8 cellular contexts compared by ENCODE assay signal in genomic region chr6:7201732-7202541, GRCh38.
DNase-seq lines count a peak whose midpoint lies in the region; ATAC-seq and TF ChIP-seq lines count a peak whose summit lies in the region.

No MANE protein-coding gene starts in this region.

- H3K9me3 ChIP-seq in prostate gland (no peaks in the 10 kb centered on the region), WERI-Rb-1 (ENCODE audit: severe bottlenecking) (no peaks in the 10 kb centered on the region)

- H3K4me1 ChIP-seq in prostate gland (replicated peaks) = peaks cover 5% of the 10 kb centered on the region

- H3K4me3 Mint-ChIP-seq in effector memory CD8-positive, alpha-beta T cell = no peak overlapping the region

- H3K27me3 ChIP-seq in prostate gland (replicated peaks; ENCODE audit: insufficient read depth) (no peaks in the 10 kb centered on the region), WERI-Rb-1 (ENCODE audit: insufficient read depth, low read depth, severe bottlenecking) (no peaks in the 10 kb centered on the region)

- ATAC-seq in GM18498 (IDR thresholded peaks at IDR 0.05; ENCODE audit: unreplicated experiment) (peak; percentile 90), GM21515 (IDR thresholded peaks at IDR 0.05; ENCODE audit: unreplicated experiment) (peak; percentile 93)
- peak; percentile 54 for ATAC-seq in effector memory CD8-positive, alpha-beta T cell (replicated peaks)

- H3K36me3 ChIP-seq in prostate gland = no peaks in the 10 kb centered on the region
- peaks cover 72% of the 10 kb centered on the region for H3K36me3 ChIP-seq in WERI-Rb-1

- in situ Hi-C loops in KBM-7 (cut with MboI; ENCODE audit: low pct_unique_long_range_greater_than_20kb, low sequenced_read_pairs) = no loop called here

- intact Hi-C loops in prostate gland (cut with DNase I) = no loop called here

- H3K27me3 Mint-ChIP-seq in effector memory CD8-positive, alpha-beta T cell = no peaks in the 10 kb centered on the region

- DNase-seq in KBM-7 (peak; percentile 98), prostate gland (ENCODE audit: low spot score) (no peak), WERI-Rb-1 (no peak)
- DNase-seq in effector memory CD8-positive, alpha-beta T cell = no peak
- DNase-seq in effector CD4-positive, alpha-beta T cell = no peak
- DNase-seq in stimulated activated CD4-positive, alpha-beta T cell treated with anti-CD3 and anti-CD28 coated beads, Interleukin-2, amount 100 ng/mL, for 48 hours = no peak

- no peak for TF ChIP-seq POLR2A in prostate gland (IDR thresholded peaks at IDR 0.05)

- H3K4me3 ChIP-seq in prostate gland (no peak overlapping the region), WERI-Rb-1 (ENCODE audit: low read depth, low read length) (no peak overlapping the region)

- peaks cover 13% of the 10 kb centered on the region for H3K36me3 Mint-ChIP-seq in effector memory CD8-positive, alpha-beta T cell (ENCODE audit: insufficient read depth)

- peak overlapping the region; percentile 32 to 51 for H3K27ac Mint-ChIP-seq in effector memory CD8-positive, alpha-beta T cell

- TF ChIP-seq CTCF in prostate gland (IDR thresholded peaks at IDR 0.05) (no peak), WERI-Rb-1 (IDR thresholded peaks at IDR 0.05; ENCODE audit: low read depth, low read length) (no peak)

- H3K9me3 Mint-ChIP-seq in effector memory CD8-positive, alpha-beta T cell = no peaks in the 10 kb centered on the region

- WGBS in prostate gland = 81% methylated on average over 16 of the region's 16 CpGs

- H3K4me1 Mint-ChIP-seq in effector memory CD8-positive, alpha-beta T cell (ENCODE audit: low read depth in 2 of 2) = peaks cover 17 to 20% of the 10 kb centered on the region in 2 donors

- H3K27ac ChIP-seq in prostate gland = peak overlapping the region; percentile 68 to 80
- H3K27ac ChIP-seq in WERI-Rb-1 = no peak overlapping the region
